In the genomic region with DNA sequence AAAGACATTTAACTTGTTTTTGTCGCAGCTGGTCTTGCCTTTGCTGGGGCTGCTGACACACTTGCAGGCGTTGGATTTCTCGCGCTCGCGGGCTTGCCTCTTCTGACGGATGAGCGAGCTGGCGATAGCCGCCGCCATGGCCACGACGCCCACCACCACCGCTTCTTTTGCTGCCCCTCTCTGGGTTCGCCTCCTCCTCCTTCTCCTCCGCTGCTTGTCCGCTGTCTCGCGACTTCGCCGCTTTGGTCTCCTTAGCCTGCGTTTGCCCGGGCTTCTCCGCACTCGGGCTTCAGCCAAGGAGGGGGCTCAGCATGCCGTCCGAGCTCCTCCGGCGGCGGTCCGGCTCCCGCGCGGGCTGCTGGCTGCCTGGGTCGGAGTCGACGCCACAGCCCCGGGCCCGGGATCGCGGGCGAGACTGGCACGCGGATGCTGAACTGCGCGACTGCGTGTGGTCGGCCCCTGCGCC, we compare ENCODE assay signal across 12 cellular contexts. TPM values are rescaled to one million over a fixed set of nuclear protein-coding genes. Genes with fewer than 3 reads are reported as not detected.
DNase-seq lines count a peak whose midpoint lies in the region; ATAC-seq and TF ChIP-seq lines count a peak whose summit lies in the region.
"Had no signal": no experiment of that assay in that cellular context is flagged by ENCODE, and none has a peak within 500 bp of the region (broad histone marks: within the 10 kb centered on the region; RNA-seq: fewer than 3 reads in every experiment).

No MANE protein-coding gene starts in this region.

- H3K27ac ChIP-seq in ectodermal cell (ENCODE audit: insufficient read depth, low read depth, low read length, poor library complexity, severe bottlenecking) (no peak overlapping the region), mucosa of rectum (ENCODE audit: low read depth in 2 of 2, low read length in 2 of 2) (no peak overlapping the region), transverse colon (peak overlapping the region in 3 of 4 donors; percentile 16 to 21 (median 19)), adrenal gland (no peak overlapping the region)

- in situ Hi-C loops in transverse colon (cut with MboI; ENCODE audit: low pct_ligation_motif_present in 1 of 4, low pct_unique_long_range_greater_than_20kb in 1 of 4, low sequenced_read_pairs in 3 of 4) = no loop called here

- no peak for TF ChIP-seq EP300 in transverse colon (IDR thresholded peaks at IDR 0.05; ENCODE audit: low read depth)

- H3K9me3 ChIP-seq in ectodermal cell (ENCODE audit: control insufficient read depth, low read length) (no peaks in the 10 kb centered on the region), mucosa of rectum (ENCODE audit: control insufficient read depth in 2 of 2, low read length in 2 of 2) (no peaks in the 10 kb centered on the region), transverse colon (no peaks in the 10 kb centered on the region), adrenal gland (replicated peaks in 1 of 3) (no peaks in the 10 kb centered on the region)

- WGBS in ectodermal cell, 2 experiments = 0% methylated on average over 45 to 47 of the region's 49 CpGs
- WGBS in transverse colon (ENCODE audit: low coverage in 1 of 2), 2 donors = 0 to 54% methylated on average over 6 to 48 of the region's 49 CpGs
- WGBS in adrenal gland, 4 donors = 1 to 37% (median 11%) methylated on average over 8 to 47 of the region's 49 CpGs

- TF ChIP-seq CTCF in transverse colon (IDR thresholded peaks at IDR 0.05) (no peak), adrenal gland (IDR thresholded peaks at IDR 0.05) (no peak)

- H3K36me3 ChIP-seq in ectodermal cell (ENCODE audit: control insufficient read depth, insufficient read depth, low read length) (no peaks in the 10 kb centered on the region), mucosa of rectum (ENCODE audit: control insufficient read depth in 2 of 2, insufficient read depth in 2 of 2, low read length in 2 of 2) (no peaks in the 10 kb centered on the region), transverse colon (no peaks in the 10 kb centered on the region), adrenal gland (replicated peaks in 1 of 2) (no peaks in the 10 kb centered on the region)

- peak; percentile 6 for DNase-seq in NCI-H82 (lab: John Stamatoyannopoulos, UW)
- DNase-seq in NCI-H82 treated with DMSO at 0.1 percent for 48 hours (lab: John Stamatoyannopoulos, UW; ENCODE audit: unreplicated experiment) = no peak
- no peak for DNase-seq in transverse colon
- DNase-seq in adrenal gland = no peak
- DNase-seq: ACHN; activated effector memory CD4-positive, alpha-beta T cell treated with Interleukin-2 at 50 U/mL for 16 hours; T-helper 17 cell had no signal

- H3K4me1 ChIP-seq in ectodermal cell (ENCODE audit: control insufficient read depth, insufficient read depth, low read length) = peaks cover 6% of the 10 kb centered on the region
- H3K4me1 ChIP-seq in mucosa of rectum (ENCODE audit: control insufficient read depth in 2 of 2, insufficient read depth in 2 of 2, low read length in 2 of 2) = no peaks in the 10 kb centered on the region
- H3K4me1 ChIP-seq in transverse colon = no peaks in the 10 kb centered on the region
- no peaks in the 10 kb centered on the region for H3K4me1 ChIP-seq in adrenal gland (replicated peaks in 1 of 2)

- TF ChIP-seq POLR2A in transverse colon (IDR thresholded peaks at IDR 0.05) = no peak
- no peak for TF ChIP-seq POLR2A in adrenal gland (IDR thresholded peaks at IDR 0.05)

- H3K27me3 ChIP-seq in ectodermal cell (ENCODE audit: control insufficient read depth, insufficient read depth, low read length, poor library complexity, severe bottlenecking) = no peaks in the 10 kb centered on the region
- H3K27me3 ChIP-seq in mucosa of rectum (ENCODE audit: control insufficient read depth in 2 of 2, insufficient read depth in 2 of 2, low read length in 2 of 2) = peaks cover 3 to 16% of the 10 kb centered on the region in 2 donors
- H3K27me3 ChIP-seq in transverse colon = no peaks in the 10 kb centered on the region
- H3K27me3 ChIP-seq in adrenal gland = peaks cover 29% of the 10 kb centered on the region

- ATAC-seq in HG03095 (IDR thresholded peaks at IDR 0.05; ENCODE audit: unreplicated experiment) = no peak
- ATAC-seq in GM19035 (IDR thresholded peaks at IDR 0.05; ENCODE audit: unreplicated experiment) = no peak
- ATAC-seq: HCT116, T-helper 17 cell had no signal

- H3K4me3 ChIP-seq in ectodermal cell (ENCODE audit: insufficient read depth, low read depth, low read length) (peak overlapping the region; percentile 57), mucosa of rectum (ENCODE audit: low read length in 2 of 2) (peak overlapping the region; percentile 41 to 43), transverse colon (peak overlapping the region; percentile 11 to 45 (median 25)), adrenal gland (peak overlapping the region in 1 of 4 donors; percentile 23)

- no peak overlapping the region for H3K9ac ChIP-seq in mucosa of rectum (ENCODE audit: low read depth in 1 of 2, low read length in 2 of 2)

- intact Hi-C loops in transverse colon (cut with DNase I; ENCODE audit: low total_unique reads) = no loop called here
- intact Hi-C loops in adrenal gland (cut with DNase I) = no loop called here

RNA-seq across cellular contexts. Expression of a gene that starts 0.6 kb away (rescaled TPM):
- polyA plus RNA-seq in ectodermal cell (2013, experiment 1 of 4) = 20.7 TPM
- 17.2 TPM for polyA plus RNA-seq in ectodermal cell (2013, experiment 2 of 4)
- polyA plus RNA-seq in ectodermal cell (2013, experiment 3 of 4) = 21.6 TPM
- 23.8 TPM for polyA plus RNA-seq in ectodermal cell (2013, experiment 4 of 4)
- total RNA-seq in transverse colon (1 to 10 TPM in 3 of 4 donors, under 1 TPM in 1; 0.60 to 2.1 (median 1.4) TPM), adrenal gland (10 to 100 TPM in 1 of 8 donors, 1 to 10 TPM in 7; 1.6 to 13.4 (median 2.4) TPM)
- polyA plus RNA-seq in adrenal gland = 1 to 10 TPM in 2 of 3 donors, under 1 TPM in 1; 0.48 to 2.6 (median 1.4) TPM
- total RNA-seq: T-helper 17 cell had no signal

Comparison
In these comparisons a context has a peak if more than half of its experiments do, and no peak if none do; other contexts are left out.
1. H3K27ac ChIP-seq: peak in transverse colon (3 of 4); none in ectodermal cell (single experiment), mucosa of rectum (0 of 2) and adrenal gland (0 of 5).